Comparison of ENCODE assay signal across 1 cellular context in genomic region chr1:18103788-18104421, GRCh38.
TF ChIP-seq lines count a peak whose summit lies in the region.

No MANE protein-coding gene starts in this region.

TF ChIP-seq in HepG2, 621 proteins besides CTCF, POLR2A, EP300 and RAD21 (continued from another document):
- TF ChIP-seq, protein P1, sequence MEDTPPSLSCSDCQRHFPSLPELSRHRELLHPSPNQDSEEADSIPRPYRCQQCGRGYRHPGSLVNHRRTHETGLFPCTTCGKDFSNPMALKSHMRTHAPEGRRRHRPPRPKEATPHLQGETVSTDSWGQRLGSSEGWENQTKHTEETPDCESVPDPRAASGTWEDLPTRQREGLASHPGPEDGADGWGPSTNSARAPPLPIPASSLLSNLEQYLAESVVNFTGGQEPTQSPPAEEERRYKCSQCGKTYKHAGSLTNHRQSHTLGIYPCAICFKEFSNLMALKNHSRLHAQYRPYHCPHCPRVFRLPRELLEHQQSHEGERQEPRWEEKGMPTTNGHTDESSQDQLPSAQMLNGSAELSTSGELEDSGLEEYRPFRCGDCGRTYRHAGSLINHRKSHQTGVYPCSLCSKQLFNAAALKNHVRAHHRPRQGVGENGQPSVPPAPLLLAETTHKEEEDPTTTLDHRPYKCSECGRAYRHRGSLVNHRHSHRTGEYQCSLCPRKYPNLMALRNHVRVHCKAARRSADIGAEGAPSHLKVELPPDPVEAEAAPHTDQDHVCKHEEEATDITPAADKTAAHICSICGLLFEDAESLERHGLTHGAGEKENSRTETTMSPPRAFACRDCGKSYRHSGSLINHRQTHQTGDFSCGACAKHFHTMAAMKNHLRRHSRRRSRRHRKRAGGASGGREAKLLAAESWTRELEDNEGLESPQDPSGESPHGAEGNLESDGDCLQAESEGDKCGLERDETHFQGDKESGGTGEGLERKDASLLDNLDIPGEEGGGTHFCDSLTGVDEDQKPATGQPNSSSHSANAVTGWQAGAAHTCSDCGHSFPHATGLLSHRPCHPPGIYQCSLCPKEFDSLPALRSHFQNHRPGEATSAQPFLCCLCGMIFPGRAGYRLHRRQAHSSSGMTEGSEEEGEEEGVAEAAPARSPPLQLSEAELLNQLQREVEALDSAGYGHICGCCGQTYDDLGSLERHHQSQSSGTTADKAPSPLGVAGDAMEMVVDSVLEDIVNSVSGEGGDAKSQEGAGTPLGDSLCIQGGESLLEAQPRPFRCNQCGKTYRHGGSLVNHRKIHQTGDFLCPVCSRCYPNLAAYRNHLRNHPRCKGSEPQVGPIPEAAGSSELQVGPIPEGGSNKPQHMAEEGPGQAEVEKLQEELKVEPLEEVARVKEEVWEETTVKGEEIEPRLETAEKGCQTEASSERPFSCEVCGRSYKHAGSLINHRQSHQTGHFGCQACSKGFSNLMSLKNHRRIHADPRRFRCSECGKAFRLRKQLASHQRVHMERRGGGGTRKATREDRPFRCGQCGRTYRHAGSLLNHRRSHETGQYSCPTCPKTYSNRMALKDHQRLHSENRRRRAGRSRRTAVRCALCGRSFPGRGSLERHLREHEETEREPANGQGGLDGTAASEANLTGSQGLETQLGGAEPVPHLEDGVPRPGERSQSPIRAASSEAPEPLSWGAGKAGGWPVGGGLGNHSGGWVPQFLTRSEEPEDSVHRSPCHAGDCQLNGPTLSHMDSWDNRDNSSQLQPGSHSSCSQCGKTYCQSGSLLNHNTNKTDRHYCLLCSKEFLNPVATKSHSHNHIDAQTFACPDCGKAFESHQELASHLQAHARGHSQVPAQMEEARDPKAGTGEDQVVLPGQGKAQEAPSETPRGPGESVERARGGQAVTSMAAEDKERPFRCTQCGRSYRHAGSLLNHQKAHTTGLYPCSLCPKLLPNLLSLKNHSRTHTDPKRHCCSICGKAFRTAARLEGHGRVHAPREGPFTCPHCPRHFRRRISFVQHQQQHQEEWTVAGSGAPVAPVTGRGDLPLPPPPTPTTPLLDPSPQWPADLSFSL (CRISPR knock-in tag; IDR thresholded peaks at IDR 0.05) = peak; percentile 55
- no peak for TF ChIP-seq HNRNPUL1 (IDR thresholded peaks at IDR 0.05; ENCODE audit: low read depth, low read length)
- TF ChIP-seq GABPA (IDR thresholded peaks at IDR 0.05; ENCODE audit: low read depth, low read length) = 0 out of 2 replicates have a peak, but pooled peaks have one; percentile 3
- no peak for TF ChIP-seq GABPA (CRISPR knock-in tag; IDR thresholded peaks at IDR 0.05; ENCODE audit: low read depth)
